In the genomic region with DNA sequence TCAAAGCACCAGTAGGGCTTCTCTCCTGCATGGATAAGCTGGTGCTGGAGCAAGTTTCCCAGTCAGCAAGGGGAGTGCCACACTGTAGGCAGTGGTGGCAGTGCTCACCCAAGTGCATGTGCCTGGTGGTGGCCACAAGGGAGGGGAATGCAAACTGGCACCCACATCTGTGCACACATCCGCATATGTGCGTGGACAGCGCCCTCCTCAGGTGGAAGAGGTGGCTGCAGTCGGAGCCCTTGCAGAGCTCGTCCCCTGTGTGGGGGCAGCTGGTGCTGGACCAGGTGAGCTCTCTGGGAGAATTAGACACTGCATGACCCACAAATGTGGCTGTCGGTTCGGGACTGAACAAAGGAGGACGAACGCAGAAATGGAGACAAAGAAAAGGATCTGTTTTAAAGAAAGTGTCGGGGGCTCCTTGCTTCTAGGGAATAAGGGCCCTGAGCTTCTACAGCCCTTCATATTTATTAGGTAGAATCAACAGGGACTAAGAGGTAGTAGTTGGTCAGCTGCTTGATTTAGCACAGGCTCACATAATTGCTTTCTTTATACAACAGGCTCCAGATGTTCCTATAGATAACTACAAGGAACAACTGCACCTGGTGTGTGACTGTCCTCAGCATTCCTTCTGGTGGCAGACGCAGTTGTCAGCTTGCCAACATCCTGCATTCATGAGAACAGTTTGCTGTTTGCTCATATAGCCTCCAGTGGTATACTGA, we compare ENCODE assay signal across 8 cellular contexts. TPM values are rescaled to one million over a fixed set of nuclear protein-coding genes. Genes with fewer than 3 reads are reported as not detected.
DNase-seq lines count a peak whose midpoint lies in the region; ATAC-seq, FAIRE-seq and TF ChIP-seq lines count a peak whose summit lies in the region.

No MANE protein-coding gene starts in this region.

- RAD21 ChIA-PET in GM12878 (lab: Charles Lee; ENCODE audit: unreplicated experiment): interaction anchor here (0.5 to 4.7 kb wide), 19 partner anchors 12 to 439 kb away, joined by 3 to 29 read pairs (median 3); partner anchors contain the start of genes DCTPP1 and ZNF747

- H3K9me2 ChIP-seq in Karpas-422 (replicated peaks; ENCODE audit: insufficient read depth, low read length): no peaks in the 10 kb centered on the region

- H3K27me3 ChIP-seq in Karpas-422 (ENCODE audit: low read length) (no peaks in the 10 kb centered on the region), GM12878 (replicated peaks in 1 of 2; ENCODE audit: control insufficient read depth in 2 of 2, insufficient read depth in 2 of 2, low read length in 1 of 2) (no peaks in the 10 kb centered on the region)

- CTCF ChIA-PET in GM12878 (lab: Yijun Ruan, JAX): interaction anchor here (0.6 to 5.2 kb wide), 27 partner anchors 8 to 572 kb away, joined by 3 to 57 read pairs (median 5); partner anchors contain the start of genes CD2BP2, DCTPP1 and ZNF764

- H4K20me1 ChIP-seq in Karpas-422 (ENCODE audit: insufficient read depth, low read depth, low read length) (no peaks in the 10 kb centered on the region), GM12878 (ENCODE audit: control insufficient read depth, insufficient read depth) (no peaks in the 10 kb centered on the region)

- H3K4me2 ChIP-seq in Karpas-422 (ENCODE audit: low read depth, low read length, poor library complexity, severe bottlenecking) (peak overlapping the region; percentile 15), GM12878 (ENCODE audit: control insufficient read depth, insufficient read depth) (no peak overlapping the region)

- H2AFZ ChIP-seq in Karpas-422 (ENCODE audit: low read length) (no peak overlapping the region), GM12878 (ENCODE audit: control insufficient read depth, low read depth, low read length) (no peak overlapping the region)

- H3K9me3 Mint-ChIP-seq in stimulated activated memory B cell treated with anti-CD40 and anti-IgM and Interleukin-4, amounts not matched to agents 10 μg/mL and 1 μg/mL and 100 μg/mL, for 72 hours: no peaks in the 10 kb centered on the region

- DNase-seq in Caki2 (ENCODE audit: low read depth) (peak; percentile 32), Karpas-422 (peak; percentile 96), T-helper 22 cell (ENCODE audit: low read depth) (peak; percentile 37), GM12878 (ENCODE audit: low read depth, low spot score) (no peak), medulla oblongata (ENCODE audit: extremely low spot score) (peak; percentile 54), T1000 (lab: John Stamatoyannopoulos, UW) (no peak), inferior parietal cortex (ENCODE audit: extremely low spot score) (no peak)

- H3K27ac ChIP-seq in Karpas-422 (ENCODE audit: low read length) (peak overlapping the region; percentile 72), GM12878 (ENCODE audit: control insufficient read depth, insufficient read depth) (no peak overlapping the region)

- peak; percentile 72 to 75 (median 74) for TF ChIP-seq CTCF in GM12878 (IDR thresholded peaks at IDR 0.05 in 2 of 3, conservative IDR thresholded peaks at IDR 0.05 in 1 of 3; ENCODE audit: control insufficient read depth in 2 of 3, extremely low read depth in 1 of 3, insufficient read depth in 1 of 3, low read depth in 3 of 3, low read length in 3 of 3)

- no peaks in the 10 kb centered on the region for H3K36me3 Mint-ChIP-seq in stimulated activated memory B cell treated with anti-CD40 and anti-IgM and Interleukin-4, amounts not matched to agents 10 μg/mL and 1 μg/mL and 100 μg/mL, for 72 hours

- TF ChIP-seq POLR2A in GM12878 (IDR thresholded peaks at IDR 0.05; ENCODE audit: low read depth, low read length): no peak

- peak; percentile 82 for ATAC-seq in GM12878
- ATAC-seq in stimulated activated memory B cell treated with anti-CD40 and anti-IgM and Interleukin-4, amounts not matched to agents 10 μg/mL and 1 μg/mL and 100 μg/mL, for 72 hours: peak; percentile 72

- in situ Hi-C loops in Caki2 (cut with HindIII; ENCODE audit: low pct_unique_long_range_greater_than_20kb, low sequenced_read_pairs): no loop called here
- in situ Hi-C loops in GM12878 (cut with MboI): no loop called here

- H3K4me3 ChIP-seq in Karpas-422 (ENCODE audit: low read length) (no peak overlapping the region), GM12878 (no peak overlapping the region)

- no peaks in the 10 kb centered on the region for H3K27me3 Mint-ChIP-seq in stimulated activated memory B cell treated with anti-CD40 and anti-IgM and Interleukin-4, amounts not matched to agents 10 μg/mL and 1 μg/mL and 100 μg/mL, for 72 hours

- no peak for FAIRE-seq in GM12878 (lab: Jason Lieb, UNC)

- TF ChIP-seq EP300 in GM12878 (IDR thresholded peaks at IDR 0.05; ENCODE audit: borderline replicate concordance in 1 of 2, control insufficient read depth in 1 of 2, low read depth in 2 of 2, low read length in 2 of 2): no peak

- H3K4me1 Mint-ChIP-seq in stimulated activated memory B cell treated with anti-CD40 and anti-IgM and Interleukin-4, amounts not matched to agents 10 μg/mL and 1 μg/mL and 100 μg/mL, for 72 hours: peaks cover 15% of the 10 kb centered on the region

- peak overlapping the region; percentile 36 for H3K9ac ChIP-seq in Karpas-422 (ENCODE audit: low read length)
- H3K9ac ChIP-seq in GM12878 (ENCODE audit: control insufficient read depth, insufficient read depth, low read length): no peak overlapping the region

- no TSS peak for BruUV-seq in GM12878 (replicated peaks; lab: Mats Ljungman, UMichigan)

- H3K4me3 Mint-ChIP-seq in stimulated activated memory B cell treated with anti-CD40 and anti-IgM and Interleukin-4, amounts not matched to agents 10 μg/mL and 1 μg/mL and 100 μg/mL, for 72 hours: no peak overlapping the region

- H3K4me1 ChIP-seq in Karpas-422 (ENCODE audit: low read length): peaks cover 35% of the 10 kb centered on the region
- no peaks in the 10 kb centered on the region for H3K4me1 ChIP-seq in GM12878 (ENCODE audit: control insufficient read depth, insufficient read depth, low read length)

- H3K36me3 ChIP-seq in Karpas-422 (ENCODE audit: insufficient read depth, low read length) (no peaks in the 10 kb centered on the region), GM12878 (ENCODE audit: control insufficient read depth in 2 of 2, insufficient read depth in 2 of 2, low read length in 1 of 2) (no peaks in the 10 kb centered on the region)

- no peaks in the 10 kb centered on the region for H3K9me3 ChIP-seq in Karpas-422 (ENCODE audit: low read length)
- no peaks in the 10 kb centered on the region for H3K9me3 ChIP-seq in GM12878 (replicated peaks; ENCODE audit: control insufficient read depth, insufficient read depth, low read length)

- H3K79me2 ChIP-seq in Karpas-422 (ENCODE audit: low read length): no peaks in the 10 kb centered on the region
- no peaks in the 10 kb centered on the region for H3K79me2 ChIP-seq in GM12878 (ENCODE audit: control insufficient read depth, insufficient read depth, low read length)

- TF ChIP-seq RAD21 in GM12878 (IDR thresholded peaks at IDR 0.05; ENCODE audit: insufficient read depth, low read depth, low read length): peak; percentile 72

- 24% methylated on average over 11 of the region's 11 CpGs for WGBS in GM12878 (ENCODE audit: insufficient coverage, insufficient replicate concordance, low lambda C conversion rate, missing lambda C conversion rate)

- POLR2A ChIA-PET in GM12878 (lab: Charles Lee): interaction anchor here (0.5 to 1.5 kb wide), 5 partner anchors 10 to 206 kb away, joined by 3 to 5 read pairs (median 3); partner anchors contain the start of gene PRR14

- SMC1A ChIA-PET in GM12878 (lab: Charles Lee; ENCODE audit: uncharacterized antibody, unreplicated experiment): interaction anchor here (0.8 to 2.6 kb wide), 7 partner anchors 9 to 324 kb away, joined by 3 to 12 read pairs (median 3); partner anchors contain the start of gene DCTPP1

- intact Hi-C loops in GM12878 (cut with micrococcal nuclease; ENCODE audit: unreplicated experiment): no loop called here

- H3K27ac Mint-ChIP-seq in stimulated activated memory B cell treated with anti-CD40 and anti-IgM and Interleukin-4, amounts not matched to agents 10 μg/mL and 1 μg/mL and 100 μg/mL, for 72 hours: no peak overlapping the region

RNA-seq across cellular contexts. Expression of gene ZNF689, which starts 5.3 kb away (rescaled TPM):
- total RNA-seq in Caki2 (2014; rRNA removed; shearing (Covaris generic); ENCODE audit: low replicate concordance): 7.0 and 12.0 TPM in 2 replicates
- total RNA-seq in Karpas-422 (2014; rRNA removed; shearing (Covaris generic); ENCODE audit: low replicate concordance): 6.9 and 7.5 TPM in 2 replicates
- 8.7 and 9.3 TPM in 2 replicates for total RNA-seq in GM12878 (2013; cell fraction: nucleolus; rRNA removed)
- total RNA-seq in GM12878 (2014; rRNA removed) (10.7 and 11.5 TPM in 2 replicates), GM12878 (2014; rRNA removed; fragmentation: Illumina TruSeq; extraction: Trizol) (6.8 and 7.0 TPM in 2 replicates), GM12878 (2021) (12.4 and 13.2 TPM in 2 replicates)
- polyA plus RNA-seq in GM12878 (2011; ENCODE audit: low read depth): 3.3 TPM
- polyA plus RNA-seq in GM12878 (2011; rRNA removed) (6.4 and 7.6 TPM in 2 replicates), GM12878 (2014; fragmentation: Illumina TruSeq; extraction: Trizol) (7.2 and 8.2 TPM in 2 replicates), GM12878 (2014; fragmentation: Nextera tagmentation; extraction: Ambion mirVana) (1 to 10 TPM; 4.7 to 6.3 TPM), GM12878 (2014; rRNA removed) (9.1 and 9.5 TPM in 2 replicates), GM12878 (2016; fragmentation: Nextera tagmentation; extraction: Ambion mirVana) (1 to 10 TPM; 8.8 to 9.9 TPM)
- 8.6 and 10.9 TPM in 2 replicates for polyA plus RNA-seq in GM12878 (2011; cell fraction: cytosol; rRNA removed)
- 10.5 and 15.1 TPM in 2 replicates for polyA plus RNA-seq in GM12878 (2011; cell fraction: nucleus; rRNA removed)
- polyA plus RNA-seq in GM12878 (2012): 4.9 and 5.7 TPM in 2 replicates
- 7.9 and 15.4 TPM in 2 replicates for polyA minus RNA-seq in GM12878 (2011; rRNA and poly(A)+ RNA removed)
- 4.7 and 6.8 TPM in 2 replicates for polyA minus RNA-seq in GM12878 (2011; cell fraction: cytosol; rRNA and poly(A)+ RNA removed)
- polyA minus RNA-seq in GM12878 (2011; cell fraction: nucleus; rRNA and poly(A)+ RNA removed): 5.2 and 10.3 TPM in 2 replicates

RNA-seq across cellular contexts. Expression of gene ZNF785, which starts 30.0 kb away (rescaled TPM):
- 2.8 and 7.6 TPM in 2 replicates for total RNA-seq in Caki2 (2014; rRNA removed; shearing (Covaris generic); ENCODE audit: low replicate concordance)
- total RNA-seq in Karpas-422 (2014; rRNA removed; shearing (Covaris generic); ENCODE audit: low replicate concordance): 14.9 and 20.8 TPM in 2 replicates
- 64.7 and 73.9 TPM in 2 replicates for total RNA-seq in GM12878 (2013; cell fraction: nucleolus; rRNA removed)
- total RNA-seq in GM12878 (2014; rRNA removed) (8.9 and 9.1 TPM in 2 replicates), GM12878 (2014; rRNA removed; fragmentation: Illumina TruSeq; extraction: Trizol) (6.4 and 7.0 TPM in 2 replicates), GM12878 (2021) (11.1 and 11.5 TPM in 2 replicates)
- polyA plus RNA-seq in GM12878 (2011; ENCODE audit: low read depth): 3.0 TPM
- polyA plus RNA-seq in GM12878 (2011; rRNA removed) (10.8 and 11.6 TPM in 2 replicates), GM12878 (2014; fragmentation: Illumina TruSeq; extraction: Trizol) (5.8 and 6.2 TPM in 2 replicates), GM12878 (2014; fragmentation: Nextera tagmentation; extraction: Ambion mirVana) (1 to 10 TPM in 1 of 2 experiments, under 1 TPM in 1; 0.87 to 1.5 TPM), GM12878 (2014; rRNA removed) (11.5 and 12.8 TPM in 2 replicates), GM12878 (2016; fragmentation: Nextera tagmentation; extraction: Ambion mirVana) (1 to 10 TPM; 5.9 to 8.1 TPM)
- 10.9 and 11.7 TPM in 2 replicates for polyA plus RNA-seq in GM12878 (2011; cell fraction: cytosol; rRNA removed)
- 14.9 and 20.0 TPM in 2 replicates for polyA plus RNA-seq in GM12878 (2011; cell fraction: nucleus; rRNA removed)
- 6.5 and 7.5 TPM in 2 replicates for polyA plus RNA-seq in GM12878 (2012)
- polyA minus RNA-seq in GM12878 (2011; rRNA and poly(A)+ RNA removed): 6.2 and 11.4 TPM in 2 replicates
- polyA minus RNA-seq in GM12878 (2011; cell fraction: cytosol; rRNA and poly(A)+ RNA removed): 4.7 and 5.9 TPM in 2 replicates
- polyA minus RNA-seq in GM12878 (2011; cell fraction: nucleus; rRNA and poly(A)+ RNA removed): 8.6 and 13.2 TPM in 2 replicates

RNA-seq across cellular contexts. Expression of gene PRR14, which starts 35.2 kb away (rescaled TPM):
- 7.0 and 8.8 TPM in 2 replicates for total RNA-seq in Caki2 (2014; rRNA removed; shearing (Covaris generic); ENCODE audit: low replicate concordance)
- 17.4 and 42.0 TPM in 2 replicates for total RNA-seq in Karpas-422 (2014; rRNA removed; shearing (Covaris generic); ENCODE audit: low replicate concordance)
- 26.8 and 27.4 TPM in 2 replicates for total RNA-seq in GM12878 (2013; cell fraction: nucleolus; rRNA removed)
- total RNA-seq in GM12878 (2014; rRNA removed) (16.3 and 18.8 TPM in 2 replicates), GM12878 (2014; rRNA removed; fragmentation: Illumina TruSeq; extraction: Trizol) (8.4 and 9.4 TPM in 2 replicates), GM12878 (2021) (58.5 and 66.8 TPM in 2 replicates)
- polyA plus RNA-seq in GM12878 (2011; ENCODE audit: low read depth): 15.9 TPM
- polyA plus RNA-seq in GM12878 (2011; rRNA removed) (8.7 and 12.3 TPM in 2 replicates), GM12878 (2014; fragmentation: Illumina TruSeq; extraction: Trizol) (15.6 and 19.5 TPM in 2 replicates), GM12878 (2014; fragmentation: Nextera tagmentation; extraction: Ambion mirVana) (1 to 10 TPM; 2.5 to 8.7 TPM), GM12878 (2014; rRNA removed) (41.3 and 43.5 TPM in 2 replicates), GM12878 (2016; fragmentation: Nextera tagmentation; extraction: Ambion mirVana) (10 to 100 TPM; 28.9 to 31.9 TPM)
- 11.7 and 12.4 TPM in 2 replicates for polyA plus RNA-seq in GM12878 (2011; cell fraction: cytosol; rRNA removed)
- 72.9 and 93.5 TPM in 2 replicates for polyA plus RNA-seq in GM12878 (2011; cell fraction: nucleus; rRNA removed)
- 37.7 and 38.0 TPM in 2 replicates for polyA plus RNA-seq in GM12878 (2012)
- polyA minus RNA-seq in GM12878 (2011; rRNA and poly(A)+ RNA removed): 6.6 and 7.9 TPM in 2 replicates
- 9.4 and 10.1 TPM in 2 replicates for polyA minus RNA-seq in GM12878 (2011; cell fraction: cytosol; rRNA and poly(A)+ RNA removed)
- 23.7 and 35.2 TPM in 2 replicates for polyA minus RNA-seq in GM12878 (2011; cell fraction: nucleus; rRNA and poly(A)+ RNA removed)

RNA-seq across cellular contexts. Expression of gene FBRS, which starts 42.7 kb away (rescaled TPM):
- 18.2 and 19.7 TPM in 2 replicates for total RNA-seq in Caki2 (2014; rRNA removed; shearing (Covaris generic); ENCODE audit: low replicate concordance)
- total RNA-seq in Karpas-422 (2014; rRNA removed; shearing (Covaris generic); ENCODE audit: low replicate concordance): 32.9 and 36.1 TPM in 2 replicates
- 116 and 142 TPM in 2 replicates for total RNA-seq in GM12878 (2013; cell fraction: nucleolus; rRNA removed)
- total RNA-seq in GM12878 (2014; rRNA removed) (19.0 and 23.7 TPM in 2 replicates), GM12878 (2014; rRNA removed; fragmentation: Illumina TruSeq; extraction: Trizol) (13.5 and 15.7 TPM in 2 replicates), GM12878 (2021) (82.5 and 87.6 TPM in 2 replicates)
- 30.6 TPM for polyA plus RNA-seq in GM12878 (2011; ENCODE audit: low read depth)
- polyA plus RNA-seq in GM12878 (2011; rRNA removed) (8.1 and 13.6 TPM in 2 replicates), GM12878 (2014; fragmentation: Illumina TruSeq; extraction: Trizol) (17.0 and 28.4 TPM in 2 replicates), GM12878 (2014; fragmentation: Nextera tagmentation; extraction: Ambion mirVana) (under 1 TPM; 0.45 to 0.95 TPM), GM12878 (2014; rRNA removed) (41.1 and 52.4 TPM in 2 replicates), GM12878 (2016; fragmentation: Nextera tagmentation; extraction: Ambion mirVana) (1 to 10 TPM; 5.9 to 6.7 TPM)
- 12.3 and 14.0 TPM in 2 replicates for polyA plus RNA-seq in GM12878 (2011; cell fraction: cytosol; rRNA removed)
- polyA plus RNA-seq in GM12878 (2011; cell fraction: nucleus; rRNA removed): 184 and 210 TPM in 2 replicates
- polyA plus RNA-seq in GM12878 (2012): 44.9 and 56.9 TPM in 2 replicates
- 17.2 and 38.3 TPM in 2 replicates for polyA minus RNA-seq in GM12878 (2011; rRNA and poly(A)+ RNA removed)
- polyA minus RNA-seq in GM12878 (2011; cell fraction: cytosol; rRNA and poly(A)+ RNA removed): 19.2 and 24.1 TPM in 2 replicates
- polyA minus RNA-seq in GM12878 (2011; cell fraction: nucleus; rRNA and poly(A)+ RNA removed): 70.4 and 98.9 TPM in 2 replicates

RNA-seq across cellular contexts. Expression of gene ZNF688, which starts 44.0 kb away (rescaled TPM):
- 30.5 and 31.2 TPM in 2 replicates for total RNA-seq in Caki2 (2014; rRNA removed; shearing (Covaris generic); ENCODE audit: low replicate concordance)
- total RNA-seq in Karpas-422 (2014; rRNA removed; shearing (Covaris generic); ENCODE audit: low replicate concordance): 18.0 and 24.9 TPM in 2 replicates
- total RNA-seq in GM12878 (2013; cell fraction: nucleolus; rRNA removed): 16.5 and 18.2 TPM in 2 replicates
- total RNA-seq in GM12878 (2014; rRNA removed): 12.5 and 13.6 TPM in 2 replicates
- 7.4 and 8.6 TPM in 2 replicates for total RNA-seq in GM12878 (2014; rRNA removed; fragmentation: Illumina TruSeq; extraction: Trizol)
- total RNA-seq in GM12878 (2021): 9.2 and 12.6 TPM in 2 replicates
- polyA plus RNA-seq in GM12878 (2011; ENCODE audit: low read depth): 1.7 TPM
- polyA plus RNA-seq in GM12878 (2011; rRNA removed): 6.0 and 6.3 TPM in 2 replicates
- polyA plus RNA-seq in GM12878 (2011; cell fraction: cytosol; rRNA removed): 5.5 and 8.8 TPM in 2 replicates
- 8.9 and 11.8 TPM in 2 replicates for polyA plus RNA-seq in GM12878 (2011; cell fraction: nucleus; rRNA removed)
- 5.8 and 8.9 TPM in 2 replicates for polyA plus RNA-seq in GM12878 (2012)
- 2.7 and 8.5 TPM in 2 replicates for polyA plus RNA-seq in GM12878 (2014; fragmentation: Illumina TruSeq; extraction: Trizol)
- under 1 TPM; 0.14 to 0.88 TPM for polyA plus RNA-seq in GM12878 (2014; fragmentation: Nextera tagmentation; extraction: Ambion mirVana)
- polyA plus RNA-seq in GM12878 (2014; rRNA removed): 12.9 and 13.7 TPM in 2 replicates
- 10 to 100 TPM; 16.2 to 17.4 TPM for polyA plus RNA-seq in GM12878 (2016; fragmentation: Nextera tagmentation; extraction: Ambion mirVana)
- polyA minus RNA-seq in GM12878 (2011; rRNA and poly(A)+ RNA removed): 1.2 and 2.8 TPM in 2 replicates
- 2.0 and 2.2 TPM in 2 replicates for polyA minus RNA-seq in GM12878 (2011; cell fraction: cytosol; rRNA and poly(A)+ RNA removed)
- 5.1 and 8.8 TPM in 2 replicates for polyA minus RNA-seq in GM12878 (2011; cell fraction: nucleus; rRNA and poly(A)+ RNA removed)

Comparison
In these comparisons a context has a peak if more than half of its experiments do, and no peak if none do; other contexts are left out.
1. DNase-seq: peak in Caki2 (single experiment), Karpas-422 (single experiment), T-helper 22 cell (single experiment) and medulla oblongata (single experiment); none in GM12878 (single experiment), T1000 (single experiment) and inferior parietal cortex (single experiment).